ENCODE assay signal across 8 cellular contexts in the genomic region with DNA sequence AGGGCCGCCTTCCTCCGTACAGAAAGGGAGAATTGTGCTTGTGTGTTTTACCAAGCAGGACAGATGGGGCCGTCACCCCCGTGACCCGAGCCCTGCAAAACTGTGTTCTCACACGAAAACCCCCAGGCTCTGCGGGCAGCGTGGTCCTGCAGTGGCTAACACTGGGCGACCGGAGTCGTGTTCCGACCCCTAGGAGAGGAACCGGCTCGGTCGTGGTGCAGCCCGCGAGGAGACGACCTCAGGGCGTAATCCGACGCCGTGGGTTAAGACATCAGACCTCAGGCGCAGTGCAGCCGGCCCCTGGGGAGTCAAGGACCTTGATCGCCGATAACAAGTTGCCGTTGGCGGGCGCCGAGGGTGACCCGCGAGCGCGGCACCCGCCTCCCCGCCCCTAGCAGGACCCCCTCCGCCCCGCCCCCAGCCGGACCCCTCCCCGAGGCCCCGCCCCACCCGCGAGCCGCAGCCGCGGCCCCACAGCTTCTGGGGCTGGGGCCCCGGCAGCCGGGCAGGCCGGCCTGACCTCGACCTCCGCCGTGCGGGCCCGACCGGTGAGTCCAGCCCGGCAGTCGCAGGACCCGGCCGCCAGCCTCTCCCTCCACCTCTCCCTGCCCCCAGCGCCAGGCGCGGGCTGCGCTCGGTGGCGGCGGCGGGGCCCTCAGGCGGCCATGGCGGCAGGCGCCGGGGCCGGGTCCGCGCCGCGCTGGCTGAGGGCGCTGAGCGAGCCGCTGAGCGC. TPM values are rescaled to one million over a fixed set of nuclear protein-coding genes. Genes with fewer than 3 reads are reported as not detected.
DNase-seq lines count a peak whose midpoint lies in the region; ATAC-seq and TF ChIP-seq lines count a peak whose summit lies in the region.

CHPT1 (plus strand) TSS at position 444 of the 733 bp plus-strand sequence; CDS start at position 666, 222 bp downstream.

- H2AFZ ChIP-seq in parathyroid adenoma, result peak within 1 kb of the TSS; percentile 94

- TF ChIP-seq CTCF in parathyroid adenoma (IDR thresholded peaks at IDR 0.05) (no peak), type B pancreatic cell (conservative IDR thresholded peaks at IDR 0.05) (no peak)

- H3K36me3 Mint-ChIP-seq in IgD-negative memory B cell (peaks cover 2% of the 10 kb centered on the region), type B pancreatic cell (no peaks in the 10 kb centered on the region)
- H3K36me3 Mint-ChIP-seq in activated naive CD4-positive, alpha-beta T cell treated with anti-CD3 and anti-CD28 coated beads for 36 hours (ENCODE audit: low read depth), result no peaks in the 10 kb centered on the region

- H3K4me1 Mint-ChIP-seq in IgD-negative memory B cell, result peaks cover 43 to 49% (median 45%) of the 10 kb centered on the region in 3 donors
- peaks cover 45% of the 10 kb centered on the region for H3K4me1 Mint-ChIP-seq in activated naive CD4-positive, alpha-beta T cell treated with anti-CD3 and anti-CD28 coated beads for 36 hours (ENCODE audit: low read depth)
- H3K4me1 Mint-ChIP-seq in type B pancreatic cell (ENCODE audit: unreplicated experiment), result peaks cover 45% of the 10 kb centered on the region

- no peaks in the 10 kb centered on the region for H3K27me3 ChIP-seq in parathyroid adenoma (ENCODE audit: control insufficient read depth, insufficient read depth, low read length)

- H3K9me3 ChIP-seq in parathyroid adenoma (ENCODE audit: control insufficient read depth, low read length), result no peaks in the 10 kb centered on the region

- H3K27me3 Mint-ChIP-seq in IgD-negative memory B cell, result no peaks in the 10 kb centered on the region
- no peaks in the 10 kb centered on the region for H3K27me3 Mint-ChIP-seq in activated naive CD4-positive, alpha-beta T cell treated with anti-CD3 and anti-CD28 coated beads for 36 hours (ENCODE audit: low read depth)
- no peaks in the 10 kb centered on the region for H3K27me3 Mint-ChIP-seq in type B pancreatic cell

- H3K9ac ChIP-seq in parathyroid adenoma, result peak within 1 kb of the TSS; percentile 75

- no peaks in the 10 kb centered on the region for H3K9me3 Mint-ChIP-seq in IgD-negative memory B cell
- no peaks in the 10 kb centered on the region for H3K9me3 Mint-ChIP-seq in activated naive CD4-positive, alpha-beta T cell treated with anti-CD3 and anti-CD28 coated beads for 36 hours
- H3K9me3 Mint-ChIP-seq in type B pancreatic cell, result no peaks in the 10 kb centered on the region

- H3K27ac ChIP-seq in parathyroid adenoma, result peak within 1 kb of the TSS; percentile 93

- intact Hi-C loops in activated naive CD4-positive, alpha-beta T cell treated with anti-CD3 and anti-CD28 coated beads for 36 hours (cut with micrococcal nuclease), result loop anchor here (1.0 to 5.0 kb wide), 8 partner anchors 27 to 425 kb away; partner anchors contain the start of genes ARL1, GNPTAB, NUP37 and PARPBP
- intact Hi-C loops in head of caudate nucleus (cut with DNase I), result no loop called here

- DNase-seq in DMS79 (lab: John Stamatoyannopoulos, UW), result peak; percentile 66
- DNase-seq in SK-N-DZ (ENCODE audit: low spot score), result peak; percentile 85
- peak; percentile 57 for DNase-seq in activated naive CD4-positive, alpha-beta T cell treated with anti-CD3 and anti-CD28 coated beads for 36 hours
- DNase-seq in head of caudate nucleus, result peak; percentile 29 to 84 (median 68)
- DNase-seq in type B pancreatic cell (ENCODE audit: extremely low spot score, unreplicated experiment), result peak; percentile 80

- CTCF ChIA-PET in activated naive CD4-positive, alpha-beta T cell treated with anti-CD3 and anti-CD28 coated beads for 36 hours (lab: Charles Lee), result no interaction called here

- peaks cover 30% of the 10 kb centered on the region for H3K4me1 ChIP-seq in parathyroid adenoma

- H3K36me3 ChIP-seq in parathyroid adenoma (ENCODE audit: control insufficient read depth, insufficient read depth, low read length), result no peaks in the 10 kb centered on the region

- peak within 1 kb of the TSS; percentile 91 for H3K4me2 ChIP-seq in parathyroid adenoma (ENCODE audit: low read length)

- H3K4me3 Mint-ChIP-seq in IgD-negative memory B cell (peak within 1 kb of the TSS; percentile 96 to 100 (median 98)), type B pancreatic cell (peak within 1 kb of the TSS; percentile 93)
- H3K4me3 Mint-ChIP-seq in activated naive CD4-positive, alpha-beta T cell treated with anti-CD3 and anti-CD28 coated beads for 36 hours, result peak within 1 kb of the TSS; percentile 87

- ATAC-seq in GM21526 (IDR thresholded peaks at IDR 0.05; ENCODE audit: low FRiP score, unreplicated experiment), result peak; percentile 68

- peak within 1 kb of the TSS; percentile 90 for H3K4me3 ChIP-seq in parathyroid adenoma (ENCODE audit: low read depth, low read length)

- peak within 1 kb of the TSS; percentile 97 to 99 (median 99) for H3K27ac Mint-ChIP-seq in IgD-negative memory B cell
- H3K27ac Mint-ChIP-seq in activated naive CD4-positive, alpha-beta T cell treated with anti-CD3 and anti-CD28 coated beads for 36 hours, result peak within 1 kb of the TSS; percentile 80
- peak within 1 kb of the TSS; percentile 91 for H3K27ac Mint-ChIP-seq in type B pancreatic cell

- peaks cover 12% of the 10 kb centered on the region for H3K79me2 ChIP-seq in parathyroid adenoma

RNA-seq across cellular contexts. Expression of gene CHPT1, which starts in this region (rescaled TPM):
- 50.9 TPM for polyA plus RNA-seq in IgD-negative memory B cell
- 23.4 and 29.9 TPM in 2 replicates for polyA plus RNA-seq in SK-N-DZ (2014; cell fraction: cytosol; rRNA removed)
- 13.2 and 15.7 TPM in 2 replicates for polyA plus RNA-seq in SK-N-DZ (2014; cell fraction: nucleus; rRNA removed)
- total RNA-seq in activated naive CD4-positive, alpha-beta T cell treated with anti-CD3 and anti-CD28 coated beads for 36 hours, result 10 to 100 TPM; 17.1 to 20.0 TPM
- 26.4 and 35.2 TPM in 2 replicates for total RNA-seq in type B pancreatic cell (ENCODE audit: low replicate concordance)

Comparison
In these comparisons a context has a peak if more than half of its experiments do, and no peak if none do; other contexts are left out.
1. Peak in every context shown above with its lines: DNase-seq, ATAC-seq, H3K4me3 ChIP-seq and H3K27ac ChIP-seq.